ENCODE assay signal across 4 cellular contexts in the genomic region with DNA sequence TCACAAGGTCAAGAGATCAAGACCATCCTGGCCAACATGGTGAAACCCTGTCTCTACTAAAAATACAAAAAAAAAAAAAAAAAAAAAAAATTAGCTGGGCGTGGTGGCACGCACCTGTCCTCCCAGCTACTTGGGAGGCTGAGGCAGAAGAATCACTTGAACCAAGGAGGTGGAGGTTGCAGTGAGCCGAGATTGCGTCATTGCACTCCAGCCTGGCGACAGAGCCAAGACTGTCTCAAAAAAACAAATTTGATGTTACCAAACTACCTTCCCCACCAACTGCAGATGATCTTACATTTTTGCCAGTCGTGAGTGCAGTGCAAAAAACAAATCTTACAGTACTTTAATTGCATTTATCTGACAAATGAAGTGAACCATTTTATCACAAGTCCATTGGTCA.
TF ChIP-seq lines count a peak whose summit lies in the region.

No MANE protein-coding gene starts in this region.

TF ChIP-seq in Ishikawa, 13 proteins besides CTCF, POLR2A, EP300 and RAD21:
- 0 out of 2 replicates have a peak, but pooled peaks have one; percentile 29 for TF ChIP-seq CEBPB (IDR thresholded peaks at IDR 0.05)

TF ChIP-seq in K562, 482 proteins besides CTCF, POLR2A, EP300 and RAD21:
- TF ChIP-seq SUPT5H (IDR thresholded peaks at IDR 0.05) (0 out of 2 replicates have a peak, but pooled peaks have one; percentile 19), CEBPB (tag; IDR thresholded peaks at IDR 0.05) (peak; percentile 33; the same call in 1 of the 2 replicates)

TF ChIP-seq in H1, 55 proteins besides CTCF, POLR2A, EP300 and RAD21:
- 0 out of 2 replicates have a peak, but pooled peaks have one; percentile 19 for TF ChIP-seq CEBPB (IDR thresholded peaks at IDR 0.05; ENCODE audit: low read depth, low read length)

TF ChIP-seq in HepG2, 621 proteins besides CTCF, POLR2A, EP300 and RAD21:
- TF ChIP-seq POLR2G (IDR thresholded peaks at IDR 0.05; ENCODE audit: low read depth, low read length), result 0 out of 2 replicates have a peak, but pooled peaks have one; percentile 17
